ENCODE assay signal across 8 cellular contexts in the genomic region with DNA sequence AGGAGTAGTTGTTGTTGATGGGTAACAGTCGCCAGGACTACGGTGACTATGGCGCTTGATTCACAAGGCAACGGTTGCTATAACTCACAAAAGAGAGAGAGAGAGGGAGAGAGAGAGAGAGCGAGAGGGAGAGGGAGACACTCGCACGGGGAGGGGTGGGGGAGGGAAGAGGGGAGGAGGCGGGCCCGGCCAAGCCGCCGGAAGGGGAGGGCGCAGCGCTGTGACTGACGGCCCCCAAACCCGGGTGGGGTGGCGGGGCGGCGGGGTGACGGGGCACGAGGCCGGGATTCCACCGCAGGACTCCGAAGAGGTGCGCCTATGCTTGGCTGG. TPM values are rescaled to one million over a fixed set of nuclear protein-coding genes. Genes with fewer than 3 reads are reported as not detected.
DNase-seq lines count a peak whose midpoint lies in the region; ATAC-seq, FAIRE-seq and TF ChIP-seq lines count a peak whose summit lies in the region.

TSS of gene RFX3 (minus strand) at position 166 of the 330 bp plus-strand sequence. CDS start 130,413 bp downstream, outside the sequence.

- no peaks in the 10 kb centered on the region for H3K27me3 ChIP-seq in GM23338 (ENCODE audit: insufficient read depth)
- H3K27me3 ChIP-seq in Karpas-422 (ENCODE audit: low read length), result no peaks in the 10 kb centered on the region

- DNase-seq in DMS53 (lab: John Stamatoyannopoulos, UW), result peak; percentile 89
- DNase-seq in GM23338 (ENCODE audit: low spot score), result peak; percentile 93
- peak; percentile 97 for DNase-seq in Karpas-422
- peak; percentile 91 for DNase-seq in RCC 7860 (ENCODE audit: low spot score)
- DNase-seq in activated T-helper 1 cell treated with anti-CD3 and anti-CD28 coated beads, Interleukin-12 subunit alpha, Interleukin-12 subunit beta, Interleukin-2, Interleukin-4 antibody, amounts not matched to agents 30 ng/mL and 10 ng/mL and 1 ng/mL, durations not matched to agents 14 hours and 24 hours and 36 hours (ENCODE audit: low spot score), result peak; percentile 83
- peak; percentile 99 for DNase-seq in fibroblast of gingiva (ENCODE audit: low read depth)
- peak; percentile 89 for DNase-seq in naive B cell

- peak within 1 kb of the TSS; percentile 100 for H3K27ac Mint-ChIP-seq in GM23338
- peak within 1 kb of the TSS; percentile 99 for H3K27ac Mint-ChIP-seq in activated T-helper 1 cell treated with anti-CD3 and anti-CD28 coated beads, Interleukin-12 subunit alpha, Interleukin-12 subunit beta, Interleukin-2, Interleukin-4 antibody, amounts not matched to agents 30 ng/mL and 10 ng/mL and 1 ng/mL, durations not matched to agents 14 hours and 24 hours and 36 hours
- H3K27ac Mint-ChIP-seq in naive B cell, result peak within 1 kb of the TSS; percentile 99 to 100 (median 100)
- peak within 1 kb of the TSS; percentile 99 for H3K27ac Mint-ChIP-seq in stimulated activated memory B cell treated with anti-CD40 and anti-IgM and Interleukin-4, amounts not matched to agents 10 μg/mL and 1 μg/mL and 100 μg/mL, for 72 hours

- H4K20me1 ChIP-seq in GM23338 (replicated peaks; ENCODE audit: insufficient read depth) (no peaks in the 10 kb centered on the region; the same call in 1 of the 2 replicates), Karpas-422 (ENCODE audit: insufficient read depth, low read depth, low read length) (0 out of 2 replicates have a peak, but pooled peaks cover 6% of the 10 kb centered on the region)

- peaks cover 38% of the 10 kb centered on the region for H3K4me1 Mint-ChIP-seq in GM23338
- peaks cover 63% of the 10 kb centered on the region for H3K4me1 Mint-ChIP-seq in activated T-helper 1 cell treated with anti-CD3 and anti-CD28 coated beads, Interleukin-12 subunit alpha, Interleukin-12 subunit beta, Interleukin-2, Interleukin-4 antibody, amounts not matched to agents 30 ng/mL and 10 ng/mL and 1 ng/mL, durations not matched to agents 14 hours and 24 hours and 36 hours (ENCODE audit: low read depth)
- H3K4me1 Mint-ChIP-seq in naive B cell, result peaks cover 33 to 49% (median 49%) of the 10 kb centered on the region in 3 donors
- peaks cover 50% of the 10 kb centered on the region for H3K4me1 Mint-ChIP-seq in stimulated activated memory B cell treated with anti-CD40 and anti-IgM and Interleukin-4, amounts not matched to agents 10 μg/mL and 1 μg/mL and 100 μg/mL, for 72 hours

- H3K9ac ChIP-seq in Karpas-422 (ENCODE audit: low read length), result peak within 1 kb of the TSS; percentile 100

- peaks cover 21% of the 10 kb centered on the region for H3K36me3 Mint-ChIP-seq in GM23338 (ENCODE audit: low read depth)
- H3K36me3 Mint-ChIP-seq in activated T-helper 1 cell treated with anti-CD3 and anti-CD28 coated beads, Interleukin-12 subunit alpha, Interleukin-12 subunit beta, Interleukin-2, Interleukin-4 antibody, amounts not matched to agents 30 ng/mL and 10 ng/mL and 1 ng/mL, durations not matched to agents 14 hours and 24 hours and 36 hours (ENCODE audit: low read depth), result peaks cover 6% of the 10 kb centered on the region
- H3K36me3 Mint-ChIP-seq in naive B cell, result peaks cover 0 to 8% of the 10 kb centered on the region in 2 donors
- peaks cover 12% of the 10 kb centered on the region for H3K36me3 Mint-ChIP-seq in stimulated activated memory B cell treated with anti-CD40 and anti-IgM and Interleukin-4, amounts not matched to agents 10 μg/mL and 1 μg/mL and 100 μg/mL, for 72 hours

- H3F3A ChIP-seq in GM23338 (replicated peaks; ENCODE audit: low read depth), result 0 out of 2 replicates have a peak, but pooled peaks cover 4% of the 10 kb centered on the region

- no peaks in the 10 kb centered on the region for H3K9me2 ChIP-seq in GM23338 (ENCODE audit: insufficient read depth)
- no peaks in the 10 kb centered on the region for H3K9me2 ChIP-seq in Karpas-422 (replicated peaks; ENCODE audit: insufficient read depth, low read length)

- no peaks in the 10 kb centered on the region; the same call in 2 of the 3 replicates for H3K9me3 Mint-ChIP-seq in GM23338
- no peaks in the 10 kb centered on the region for H3K9me3 Mint-ChIP-seq in activated T-helper 1 cell treated with anti-CD3 and anti-CD28 coated beads, Interleukin-12 subunit alpha, Interleukin-12 subunit beta, Interleukin-2, Interleukin-4 antibody, amounts not matched to agents 30 ng/mL and 10 ng/mL and 1 ng/mL, durations not matched to agents 14 hours and 24 hours and 36 hours
- H3K9me3 Mint-ChIP-seq in naive B cell, result peaks cover 0 to 12% (median 0%) of the 10 kb centered on the region in 7 donors
- no peaks in the 10 kb centered on the region for H3K9me3 Mint-ChIP-seq in stimulated activated memory B cell treated with anti-CD40 and anti-IgM and Interleukin-4, amounts not matched to agents 10 μg/mL and 1 μg/mL and 100 μg/mL, for 72 hours

- peak within 1 kb of the TSS; percentile 90 for H3K4me3 Mint-ChIP-seq in GM23338
- peak within 1 kb of the TSS; percentile 87 for H3K4me3 Mint-ChIP-seq in activated T-helper 1 cell treated with anti-CD3 and anti-CD28 coated beads, Interleukin-12 subunit alpha, Interleukin-12 subunit beta, Interleukin-2, Interleukin-4 antibody, amounts not matched to agents 30 ng/mL and 10 ng/mL and 1 ng/mL, durations not matched to agents 14 hours and 24 hours and 36 hours
- peak within 1 kb of the TSS; percentile 91 to 99 (median 96) for H3K4me3 Mint-ChIP-seq in naive B cell
- H3K4me3 Mint-ChIP-seq in stimulated activated memory B cell treated with anti-CD40 and anti-IgM and Interleukin-4, amounts not matched to agents 10 μg/mL and 1 μg/mL and 100 μg/mL, for 72 hours, result peak within 1 kb of the TSS; percentile 98

- peak within 1 kb of the TSS; percentile 95; the same call in 1 of the 2 replicates for H2AFZ ChIP-seq in GM23338
- H2AFZ ChIP-seq in Karpas-422 (ENCODE audit: low read length), result peak within 1 kb of the TSS; percentile 84; the same call in 1 of the 2 replicates

- ATAC-seq in GM23338 (peak; percentile 71), naive B cell (ENCODE audit: low read depth in 2 of 2) (peak; percentile 63 to 65)
- ATAC-seq in stimulated activated memory B cell treated with anti-CD40 and anti-IgM and Interleukin-4, amounts not matched to agents 10 μg/mL and 1 μg/mL and 100 μg/mL, for 72 hours, result peak; percentile 88

- peak within 1 kb of the TSS; percentile 100 for H3K27ac ChIP-seq in GM23338 (ENCODE audit: low read depth)
- H3K27ac ChIP-seq in Karpas-422 (ENCODE audit: low read length), result peak within 1 kb of the TSS; percentile 97

- peaks cover 35% of the 10 kb centered on the region for H3K4me1 ChIP-seq in GM23338 (ENCODE audit: insufficient read depth)
- peaks cover 58% of the 10 kb centered on the region for H3K4me1 ChIP-seq in Karpas-422 (ENCODE audit: low read length)

- H3K4me3 ChIP-seq in GM23338, result peak within 1 kb of the TSS; percentile 93
- peak within 1 kb of the TSS; percentile 98 for H3K4me3 ChIP-seq in Karpas-422 (ENCODE audit: low read length)

- H3K27me3 Mint-ChIP-seq in GM23338 (ENCODE audit: insufficient read depth, low read depth, poor library complexity), result no peaks in the 10 kb centered on the region
- peaks cover 2% of the 10 kb centered on the region for H3K27me3 Mint-ChIP-seq in activated T-helper 1 cell treated with anti-CD3 and anti-CD28 coated beads, Interleukin-12 subunit alpha, Interleukin-12 subunit beta, Interleukin-2, Interleukin-4 antibody, amounts not matched to agents 30 ng/mL and 10 ng/mL and 1 ng/mL, durations not matched to agents 14 hours and 24 hours and 36 hours (ENCODE audit: insufficient read depth)
- no peaks in the 10 kb centered on the region for H3K27me3 Mint-ChIP-seq in naive B cell
- no peaks in the 10 kb centered on the region for H3K27me3 Mint-ChIP-seq in stimulated activated memory B cell treated with anti-CD40 and anti-IgM and Interleukin-4, amounts not matched to agents 10 μg/mL and 1 μg/mL and 100 μg/mL, for 72 hours

- intact Hi-C loops in activated T-helper 1 cell treated with anti-CD3 and anti-CD28 coated beads, Interleukin-12 subunit alpha, Interleukin-12 subunit beta, Interleukin-2, Interleukin-4 antibody, amounts not matched to agents 30 ng/mL and 10 ng/mL and 1 ng/mL, durations not matched to agents 14 hours and 24 hours and 36 hours (cut with micrococcal nuclease), result loop anchor here (1.0 to 10.0 kb wide), 12 partner anchors 17 to 1926 kb away; partner anchors contain the start of genes CD274, CDC37L1, JAK2 and PUM3

- H3K79me2 ChIP-seq in GM23338 (replicated peaks; ENCODE audit: insufficient read depth) (peaks cover 79% of the 10 kb centered on the region), Karpas-422 (ENCODE audit: low read length) (peaks cover 86% of the 10 kb centered on the region)

- TF ChIP-seq CTCF in GM23338 (conservative IDR thresholded peaks at IDR 0.05; ENCODE audit: low read depth in 2 of 2), result no peak

- peak within 1 kb of the TSS; percentile 90 for H3K4me2 ChIP-seq in GM23338
- H3K4me2 ChIP-seq in Karpas-422 (ENCODE audit: low read depth, low read length, poor library complexity, severe bottlenecking), result peak within 1 kb of the TSS; percentile 91

- no peaks in the 10 kb centered on the region for H3K36me3 ChIP-seq in GM23338 (ENCODE audit: insufficient read depth)
- H3K36me3 ChIP-seq in Karpas-422 (ENCODE audit: insufficient read depth, low read length), result peaks cover 18% of the 10 kb centered on the region

- no peaks in the 10 kb centered on the region for H3K9me3 ChIP-seq in Karpas-422 (ENCODE audit: low read length)

- no peak for FAIRE-seq in RCC 7860 (lab: Jason Lieb, UNC)

TF ChIP-seq in GM23338, 12 proteins besides CTCF, POLR2A, EP300 and RAD21 (continues in another document):
- TF ChIP-seq JUNB (IDR thresholded peaks at IDR 0.05; ENCODE audit: unreplicated experiment), result no peak
- 0 out of 2 replicates have a peak, but pooled peaks have one; percentile 16 for TF ChIP-seq POLR2AphosphoS5 (IDR thresholded peaks at IDR 0.05; ENCODE audit: low read depth)
- TF ChIP-seq ETS1 (IDR thresholded peaks at IDR 0.05), result no peak
- no peak for TF ChIP-seq EZH2phosphoT487 (IDR thresholded peaks at IDR 0.05; ENCODE audit: unreplicated experiment)
- TF ChIP-seq ZNF331 (CRISPR knock-in tag; IDR thresholded peaks at IDR 0.05; ENCODE audit: low read depth), result no peak

RNA-seq across cellular contexts. Expression of gene RFX3, which starts in this region (rescaled TPM):
- total RNA-seq in GM23338 (2014; rRNA removed; shearing (Covaris generic)), result 16.2 and 22.1 TPM in 2 replicates
- polyA plus RNA-seq in GM23338 (2016; fragmentation: Nextera tagmentation; extraction: Ambion mirVana) (7.5 and 9.8 TPM in 2 replicates), naive B cell (ENCODE audit: low read depth in 6 of 6) (10 to 100 TPM in 2 of 6 donors, 1 to 10 TPM in 4; 3.7 to 16.7 (median 6.3) TPM)
- total RNA-seq in Karpas-422 (2014; rRNA removed; shearing (Covaris generic); ENCODE audit: low replicate concordance), result 24.3 and 31.2 TPM in 2 replicates
- 11.2 and 11.3 TPM in 2 replicates for total RNA-seq in activated T-helper 1 cell treated with anti-CD3 and anti-CD28 coated beads, Interleukin-12 subunit alpha, Interleukin-12 subunit beta, Interleukin-2, Interleukin-4 antibody, amounts not matched to agents 30 ng/mL and 10 ng/mL and 1 ng/mL, durations not matched to agents 14 hours and 24 hours and 36 hours

Comparison
In these comparisons a context has a peak if more than half of its experiments do, and no peak if none do; other contexts are left out.
1. Peak in every context shown above with its lines: DNase-seq, ATAC-seq, H3K4me3 ChIP-seq and H3K27ac ChIP-seq.